Comparison of ENCODE assay signal across 22 cellular contexts in genomic region chr12:50660425-50660822, GRCh38.
"Had no signal": no experiment of that assay in that cellular context is flagged by ENCODE, and none has a peak within 500 bp of the region (broad histone marks: within the 10 kb centered on the region; RNA-seq: fewer than 3 reads in every experiment).

No MANE protein-coding gene starts in this region.

- H3K27ac ChIP-seq: esophagus muscularis mucosa, heart right ventricle, right lobe of liver, testis, upper lobe of left lung had no signal

- H3K4me3 ChIP-seq: esophagus muscularis mucosa, heart right ventricle, mucosa of descending colon, pancreas, right lobe of liver, testis, upper lobe of left lung had no signal

- H3K27me3 ChIP-seq: esophagus muscularis mucosa, heart right ventricle, pancreas, right lobe of liver, testis, upper lobe of left lung had no signal

- DNase-seq: activated CD4-positive, alpha-beta memory T cell treated with anti-CD3 and anti-CD28 coated beads, Interleukin-2, amount 10 ng/mL, durations not matched to agents 7 days and 5 days; activated CD4-positive, alpha-beta T cell treated with anti-CD3 and anti-CD28 coated beads for 48 hours; activated CD4-positive, CD25-positive, alpha-beta regulatory T cell; activated CD8-positive, alpha-beta memory T cell treated with anti-CD3 and anti-CD28 coated beads, Interleukin-2, amount 10 ng/mL, durations not matched to agents 7 days and 5 days; activated effector memory CD4-positive, alpha-beta T cell treated with Interleukin-2 at 50 U/mL for 16 hours; activated naive CD4-positive, alpha-beta T cell treated with anti-CD3 and anti-CD28 coated beads, Interleukin-2, amount 10 ng/mL, durations not matched to agents 7 days and 5 days; activated naive CD8-positive, alpha-beta T cell treated with anti-CD3 and anti-CD28 coated beads, Interleukin-2, amount 50 U/mL, for 24 hours; activated T-cell treated with anti-CD3 and anti-CD28 coated beads, Interleukin-2, amount 50 U/mL, for 1 hour; aorta; effector memory CD4-positive, alpha-beta T cell; heart right ventricle; mesenchymal stem cell; naive B cell; pancreas; right lobe of liver; stimulated activated CD4-positive, alpha-beta T cell treated with anti-CD3 and anti-CD28 coated beads, Interleukin-15, amount 100 ng/mL, for 24 hours; stimulated activated CD4-positive, alpha-beta T cell treated with anti-CD3 and anti-CD28 coated beads, Interleukin-2, amount 100 ng/mL, for 48 hours; stimulated activated naive CD8-positive, alpha-beta T cell treated with anti-CD3 and anti-CD28 coated beads, Interleukin-15, amount 100 ng/mL, for 72 hours; testis; upper lobe of left lung had no signal
